13 cellular contexts compared by ENCODE assay signal in genomic region chr10:102311025-102311420, GRCh38.
DNase-seq lines count a peak whose midpoint lies in the region; ATAC-seq and TF ChIP-seq lines count a peak whose summit lies in the region.
"Had no signal": no experiment of that assay in that cellular context is flagged by ENCODE, and none has a peak within 500 bp of the region (broad histone marks: within the 10 kb centered on the region; RNA-seq: fewer than 3 reads in every experiment).

No MANE protein-coding gene starts in this region.

- H3K4me2 ChIP-seq in smooth muscle cell, result peak overlapping the region; percentile 62

- H3K4me3 ChIP-seq in smooth muscle cell, result no peak overlapping the region
- no peak overlapping the region for H3K4me3 ChIP-seq in vagina
- H3K4me3 ChIP-seq: ovary had no signal

- no peak overlapping the region for H2AFZ ChIP-seq in smooth muscle cell (ENCODE audit: low read depth)

- no peak overlapping the region for H3K27ac Mint-ChIP-seq in activated CD8-positive, alpha-beta T cell treated with anti-CD3 and anti-CD28 coated beads, Interleukin-2, amount 10 ng/mL, durations not matched to agents 7 days and 5 days
- H3K27ac Mint-ChIP-seq in activated CD8-positive, alpha-beta T cell treated with anti-CD3 and anti-CD28 coated beads for 36 hours, result no peak overlapping the region
- H3K27ac Mint-ChIP-seq in WTC11, result no peak overlapping the region
- H3K27ac Mint-ChIP-seq: mesothelial cell of epicardium had no signal

- CTCF ChIA-PET in activated CD8-positive, alpha-beta T cell treated with anti-CD3 and anti-CD28 coated beads, Interleukin-2, amount 10 ng/mL, durations not matched to agents 7 days and 5 days (lab: Charles Lee), result interaction anchor here (4.3 to 5.5 kb wide), 2 partner anchors 40 to 80 kb away, joined by 23 to 40 read pairs; no protein-coding TSS in a partner anchor
- CTCF ChIA-PET in activated CD8-positive, alpha-beta T cell treated with anti-CD3 and anti-CD28 coated beads for 36 hours (lab: Charles Lee), result interaction anchor here (3.4 kb wide), 1 partner anchor 80 kb away, joined by 29 read pairs; no protein-coding TSS in a partner anchor
- CTCF ChIA-PET in WTC11 (lab: Charles Lee), result interaction anchor here (1.6 to 6.0 kb wide), 2 partner anchors 36 to 80 kb away, joined by 5 to 32 read pairs; no protein-coding TSS in a partner anchor

- POLR2A ChIA-PET in activated CD8-positive, alpha-beta T cell treated with anti-CD3 and anti-CD28 coated beads, Interleukin-2, amount 10 ng/mL, durations not matched to agents 7 days and 5 days (lab: Charles Lee), result no interaction called here
- POLR2A ChIA-PET in activated CD8-positive, alpha-beta T cell treated with anti-CD3 and anti-CD28 coated beads for 36 hours (lab: Charles Lee), result no interaction called here
- POLR2A ChIA-PET in WTC11 (lab: Charles Lee), result no interaction called here

- peaks cover 25% of the 10 kb centered on the region for H3F3A ChIP-seq in smooth muscle cell (ENCODE audit: low read depth)

- no peak for DNase-seq in activated CD8-positive, alpha-beta T cell treated with anti-CD3 and anti-CD28 coated beads, Interleukin-2, amount 10 ng/mL, durations not matched to agents 7 days and 5 days
- DNase-seq in activated CD8-positive, alpha-beta T cell treated with anti-CD3 and anti-CD28 coated beads for 36 hours, result no peak
- DNase-seq in WTC11 (ENCODE audit: low spot score), result no peak
- peak; percentile 42 for DNase-seq in kidney glomerular epithelial cell (lab: John Stamatoyannopoulos, UW)
- DNase-seq in smooth muscle cell (lab: John Stamatoyannopoulos, UW; ENCODE audit: unreplicated experiment), result no peak
- no peak for DNase-seq in mesenteric fat pad (ENCODE audit: low spot score)
- DNase-seq in vagina (ENCODE audit: extremely low spot score in 2 of 2), result no peak
- DNase-seq: activated naive CD4-positive, alpha-beta T cell; effector CD8-positive, alpha-beta T cell; NCI-H226; ovary had no signal

- H3K4me1 ChIP-seq in smooth muscle cell (ENCODE audit: low read depth), result peaks cover 26% of the 10 kb centered on the region
- peaks cover 31% of the 10 kb centered on the region for H3K4me1 ChIP-seq in vagina

- H3K27me3 ChIP-seq in smooth muscle cell (ENCODE audit: low read depth) (no peaks in the 10 kb centered on the region), vagina (no peaks in the 10 kb centered on the region)
- H3K27me3 ChIP-seq: ovary had no signal

- no peak overlapping the region for H3K4me3 Mint-ChIP-seq in activated CD8-positive, alpha-beta T cell treated with anti-CD3 and anti-CD28 coated beads, Interleukin-2, amount 10 ng/mL, durations not matched to agents 7 days and 5 days
- no peak overlapping the region for H3K4me3 Mint-ChIP-seq in activated CD8-positive, alpha-beta T cell treated with anti-CD3 and anti-CD28 coated beads for 36 hours
- H3K4me3 Mint-ChIP-seq in WTC11, result no peak overlapping the region
- H3K4me3 Mint-ChIP-seq: mesothelial cell of epicardium had no signal

- H3K27ac ChIP-seq in smooth muscle cell (ENCODE audit: low read depth) (peak overlapping the region; percentile 71), vagina (no peak overlapping the region)
- H3K27ac ChIP-seq: ovary had no signal

- H3K9me3 ChIP-seq in smooth muscle cell (replicated peaks; ENCODE audit: low read depth) (no peaks in the 10 kb centered on the region), vagina (no peaks in the 10 kb centered on the region)
- H3K9me3 ChIP-seq: ovary had no signal

- H3K4me1 Mint-ChIP-seq in activated CD8-positive, alpha-beta T cell treated with anti-CD3 and anti-CD28 coated beads, Interleukin-2, amount 10 ng/mL, durations not matched to agents 7 days and 5 days (ENCODE audit: low read depth), result peaks cover 33% of the 10 kb centered on the region
- H3K4me1 Mint-ChIP-seq in activated CD8-positive, alpha-beta T cell treated with anti-CD3 and anti-CD28 coated beads for 36 hours (ENCODE audit: low read depth), result peaks cover 39% of the 10 kb centered on the region
- H3K4me1 Mint-ChIP-seq in WTC11, result peaks cover 11% of the 10 kb centered on the region

- WGBS in smooth muscle cell (ENCODE audit: low lambda C conversion rate), result 28% methylated on average over 3 of the region's 3 CpGs

- H3K36me3 Mint-ChIP-seq in activated CD8-positive, alpha-beta T cell treated with anti-CD3 and anti-CD28 coated beads, Interleukin-2, amount 10 ng/mL, durations not matched to agents 7 days and 5 days (ENCODE audit: low read depth), result peaks cover 12% of the 10 kb centered on the region
- peaks cover 8% of the 10 kb centered on the region for H3K36me3 Mint-ChIP-seq in activated CD8-positive, alpha-beta T cell treated with anti-CD3 and anti-CD28 coated beads for 36 hours (ENCODE audit: low read depth)
- no peaks in the 10 kb centered on the region for H3K36me3 Mint-ChIP-seq in WTC11

- TF ChIP-seq CTCF in activated CD8-positive, alpha-beta T cell treated with anti-CD3 and anti-CD28 coated beads for 36 hours (IDR thresholded peaks at IDR 0.05), result no peak
- no peak for TF ChIP-seq CTCF in WTC11 (IDR thresholded peaks at IDR 0.05)
- TF ChIP-seq CTCF in smooth muscle cell (IDR thresholded peaks at IDR 0.05; ENCODE audit: borderline replicate concordance, insufficient read depth, poor library complexity, severe bottlenecking), result no peak
- TF ChIP-seq CTCF in vagina (IDR thresholded peaks at IDR 0.05), result no peak

- intact Hi-C loops in activated CD8-positive, alpha-beta T cell treated with anti-CD3 and anti-CD28 coated beads for 36 hours (cut with micrococcal nuclease), result no loop called here
- intact Hi-C loops in vagina (cut with DNase I), result no loop called here

- no peak for TF ChIP-seq POLR2A in vagina (IDR thresholded peaks at IDR 0.05)

- H3K9me3 Mint-ChIP-seq in activated CD8-positive, alpha-beta T cell treated with anti-CD3 and anti-CD28 coated beads, Interleukin-2, amount 10 ng/mL, durations not matched to agents 7 days and 5 days (ENCODE audit: insufficient read depth), result no peaks in the 10 kb centered on the region
- H3K9me3 Mint-ChIP-seq in activated CD8-positive, alpha-beta T cell treated with anti-CD3 and anti-CD28 coated beads for 36 hours, result peaks cover 3% of the 10 kb centered on the region
- no peaks in the 10 kb centered on the region for H3K9me3 Mint-ChIP-seq in WTC11

- H3K9ac ChIP-seq in smooth muscle cell (ENCODE audit: low read depth), result no peak overlapping the region

- no peaks in the 10 kb centered on the region for H3K27me3 Mint-ChIP-seq in activated CD8-positive, alpha-beta T cell treated with anti-CD3 and anti-CD28 coated beads, Interleukin-2, amount 10 ng/mL, durations not matched to agents 7 days and 5 days (ENCODE audit: low read depth)
- no peaks in the 10 kb centered on the region for H3K27me3 Mint-ChIP-seq in activated CD8-positive, alpha-beta T cell treated with anti-CD3 and anti-CD28 coated beads for 36 hours
- no peaks in the 10 kb centered on the region for H3K27me3 Mint-ChIP-seq in WTC11 (ENCODE audit: low read depth)

- peak; percentile 27 for ATAC-seq in activated CD8-positive, alpha-beta T cell treated with anti-CD3 and anti-CD28 coated beads, Interleukin-2, amount 10 ng/mL, durations not matched to agents 7 days and 5 days
- no peak for ATAC-seq in activated CD8-positive, alpha-beta T cell treated with anti-CD3 and anti-CD28 coated beads for 36 hours
- ATAC-seq in WTC11 (0 out of 2 replicates have a peak, but pooled peaks have one; percentile 20), HG02610 (IDR thresholded peaks at IDR 0.05; ENCODE audit: unreplicated experiment) (no peak)

- H3K36me3 ChIP-seq in smooth muscle cell (ENCODE audit: low read depth), result no peaks in the 10 kb centered on the region
- no peaks in the 10 kb centered on the region for H3K36me3 ChIP-seq in vagina
- H3K36me3 ChIP-seq: ovary had no signal

- H4K20me1 ChIP-seq in smooth muscle cell (ENCODE audit: low read depth), result peaks cover 95% of the 10 kb centered on the region

- peaks cover 80% of the 10 kb centered on the region for H3K79me2 ChIP-seq in smooth muscle cell (ENCODE audit: low read depth)

TF ChIP-seq in WTC11, 78 proteins besides CTCF, POLR2A, EP300 and RAD21 (continues in another document):
- no peak for TF ChIP-seq CREM (CRISPR knock-in tag; IDR thresholded peaks at IDR 0.05)
- TF ChIP-seq ZNF425 (CRISPR knock-in tag; conservative IDR thresholded peaks at IDR 0.05), result no peak
- no peak for TF ChIP-seq ZNF396 (CRISPR knock-in tag; IDR thresholded peaks at IDR 0.05; ENCODE audit: borderline replicate concordance)

Comparison
In these comparisons a context has a peak if more than half of its experiments do, and no peak if none do; other contexts are left out.
1. ATAC-seq: peak in activated CD8-positive, alpha-beta T cell treated with anti-CD3 and anti-CD28 coated beads, Interleukin-2, amount 10 ng/mL, durations not matched to agents 7 days and 5 days (single experiment) and WTC11 (single experiment); none in activated CD8-positive, alpha-beta T cell treated with anti-CD3 and anti-CD28 coated beads for 36 hours (single experiment) and HG02610 (single experiment).